In genomic region chrX:11793734-11794133, GRCh38 we compare ENCODE assay signal across 12 cellular contexts.
"Had no signal": no experiment of that assay in that cellular context is flagged by ENCODE, and none has a peak within 500 bp of the region (broad histone marks: within the 10 kb centered on the region; RNA-seq: fewer than 3 reads in every experiment).

No MANE protein-coding gene starts in this region.

- H3K36me3 Mint-ChIP-seq: neural progenitor cell, T-cell had no signal

- H3K4me3 Mint-ChIP-seq: dendritic cell treated with granulocyte-macrophage colony-stimulating factor and Interleukin-4, amounts not matched to agents 40 ng/mL and 50 ng/mL, for 4 days; neural progenitor cell had no signal

- H3K27ac ChIP-seq: body of pancreas, neural progenitor cell, parathyroid adenoma, tibial nerve had no signal

- H3K79me2 ChIP-seq: parathyroid adenoma had no signal

- H3K4me1 Mint-ChIP-seq: neural progenitor cell had no signal

- DNase-seq: activated CD4-positive, CD25-positive, alpha-beta regulatory T cell; body of pancreas; central memory CD4-positive, alpha-beta T cell; hippocampal formation; retina; stimulated activated CD4-positive, alpha-beta T cell treated with anti-CD3 and anti-CD28 coated beads, Interleukin-15, amount 100 ng/mL, for 24 hours; stimulated activated CD4-positive, alpha-beta T cell treated with anti-CD3 and anti-CD28 coated beads, Interleukin-4, amount 100 ng/mL, for 24 hours; T-cell had no signal

- H3K9ac ChIP-seq: neural progenitor cell, parathyroid adenoma had no signal

- H3K9me3 Mint-ChIP-seq: dendritic cell treated with granulocyte-macrophage colony-stimulating factor and Interleukin-4, amounts not matched to agents 40 ng/mL and 50 ng/mL, for 4 days; neural progenitor cell; T-cell had no signal

- H3K27ac Mint-ChIP-seq: dendritic cell treated with granulocyte-macrophage colony-stimulating factor and Interleukin-4, amounts not matched to agents 40 ng/mL and 50 ng/mL, for 4 days; neural progenitor cell had no signal

- H3K4me2 ChIP-seq: neural progenitor cell had no signal

- ATAC-seq: body of pancreas had no signal

- H3K4me1 ChIP-seq: body of pancreas, neural progenitor cell, parathyroid adenoma, tibial nerve had no signal

- H3K4me3 ChIP-seq: body of pancreas, neural progenitor cell, tibial nerve had no signal

- H3K27me3 Mint-ChIP-seq: T-cell had no signal

- H3K9me3 ChIP-seq: body of pancreas, tibial nerve had no signal

- H3K27me3 ChIP-seq: body of pancreas, neural progenitor cell, tibial nerve had no signal

- H2AFZ ChIP-seq: neural progenitor cell, parathyroid adenoma had no signal

- H3K36me3 ChIP-seq: neural progenitor cell, tibial nerve had no signal
